Comparison of ENCODE assay signal across 12 cellular contexts in the genomic region with DNA sequence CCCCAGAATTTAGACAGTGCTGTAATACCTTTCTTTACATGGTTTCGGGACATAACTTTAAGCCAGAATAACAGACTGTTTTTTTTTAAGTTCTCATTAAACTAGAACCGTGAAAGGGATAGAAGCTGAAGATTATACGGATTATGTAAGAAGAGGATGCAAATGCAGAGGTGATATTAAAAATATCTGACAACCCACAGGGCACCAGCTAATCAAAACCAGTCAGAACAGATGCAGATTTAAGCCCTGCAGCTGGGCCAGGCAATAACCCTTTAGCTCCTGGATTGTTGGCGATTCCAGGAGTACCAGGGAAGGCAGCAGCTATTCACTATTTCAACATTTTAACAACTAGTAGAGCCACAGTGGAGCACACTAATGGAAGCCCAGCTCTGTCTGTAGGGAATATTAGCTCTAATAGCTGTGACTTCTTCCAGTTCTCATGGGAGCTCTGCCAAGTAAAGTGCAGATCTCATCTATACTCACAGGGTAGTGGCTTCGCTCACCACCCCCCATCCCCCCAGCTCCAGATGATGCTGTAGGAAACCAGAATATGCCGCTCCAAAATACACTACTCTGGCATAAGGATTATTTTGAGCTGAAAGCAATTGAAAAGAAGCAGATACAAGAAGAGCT. TPM values are rescaled to one million over a fixed set of nuclear protein-coding genes. Genes with fewer than 3 reads are reported as not detected.
A peak's percentile ranks its signal among the peaks of the same experiment; 100 is the strongest.
DNase-seq lines count a peak whose midpoint lies in the region; ATAC-seq, FAIRE-seq and TF ChIP-seq lines count a peak whose summit lies in the region.
"Had no signal": no experiment of that assay in that cellular context is flagged by ENCODE, and none has a peak within 500 bp of the region (broad histone marks: within the 10 kb centered on the region; RNA-seq: fewer than 3 reads in every experiment).

No MANE protein-coding gene starts in this region.

- H3K9me3 Mint-ChIP-seq in astrocyte (ENCODE audit: unreplicated experiment): no peaks in the 10 kb centered on the region
- H3K9me3 Mint-ChIP-seq: activated CD4-positive, alpha-beta T cell treated with anti-CD3 and anti-CD28 coated beads, Interleukin-2, amount 10 ng/mL, durations not matched to agents 7 days and 5 days had no signal

- H3K9me3 ChIP-seq in A673 (ENCODE audit: low read depth, low read length, poor library complexity, severe bottlenecking): no peaks in the 10 kb centered on the region
- H3K9me3 ChIP-seq in HUES48 (ENCODE audit: control insufficient read depth, insufficient read depth, low read length): no peaks in the 10 kb centered on the region
- H3K9me3 ChIP-seq in astrocyte (ENCODE audit: insufficient read depth, low read depth, low read length): no peaks in the 10 kb centered on the region
- peaks cover 13% of the 10 kb centered on the region for H3K9me3 ChIP-seq in keratinocyte (ENCODE audit: control insufficient read depth, low read depth, low read length)
- H3K9me3 ChIP-seq: gastroesophageal sphincter had no signal

- H3K4me2 ChIP-seq in astrocyte (ENCODE audit: low read length) (peak overlapping the region; percentile 86), keratinocyte (ENCODE audit: control insufficient read depth, extremely low read depth, insufficient read depth, low read depth, low read length) (peak overlapping the region; percentile 41)

- H3K27ac ChIP-seq in A673 (ENCODE audit: low read depth, low read length, poor library complexity, severe bottlenecking) (peak overlapping the region; percentile 57), HUES48 (ENCODE audit: low read depth, low read length) (peak overlapping the region; percentile 67), astrocyte (ENCODE audit: low read depth, low read length) (peak overlapping the region; percentile 81), keratinocyte (ENCODE audit: control insufficient read depth, insufficient read depth, low read length) (peak overlapping the region; percentile 55)

- TF ChIP-seq CTCF in A673 (conservative IDR thresholded peaks at IDR 0.05; ENCODE audit: low read depth, low read length): no peak
- TF ChIP-seq CTCF in astrocyte (IDR thresholded peaks at IDR 0.05; ENCODE audit: insufficient read depth, low read depth, low read length): no peak
- TF ChIP-seq CTCF in keratinocyte (optimal IDR thresholded peaks at IDR 0.05 in 1 of 3, IDR thresholded peaks at IDR 0.05 in 1 of 3, conservative IDR thresholded peaks at IDR 0.05 in 1 of 3; ENCODE audit: extremely low read depth in 1 of 3, insufficient read depth in 2 of 3, low read length in 3 of 3): no peak

- peaks cover 21% of the 10 kb centered on the region for H4K20me1 ChIP-seq in astrocyte (ENCODE audit: insufficient read depth, low read length)
- H4K20me1 ChIP-seq in keratinocyte (ENCODE audit: control insufficient read depth, extremely low read depth, insufficient read depth, low read length): no peaks in the 10 kb centered on the region

- peaks cover 8% of the 10 kb centered on the region for H3K36me3 Mint-ChIP-seq in astrocyte (ENCODE audit: low read depth, unreplicated experiment)
- H3K36me3 Mint-ChIP-seq: CD4-positive, CD25-positive, alpha-beta regulatory T cell had no signal

- H3K27me3 ChIP-seq in A673 (replicated peaks; ENCODE audit: insufficient read depth, low read depth, low read length, poor library complexity) (no peaks in the 10 kb centered on the region), HUES48 (ENCODE audit: control insufficient read depth, insufficient read depth, low read length) (peaks cover 96% of the 10 kb centered on the region), astrocyte (ENCODE audit: insufficient read depth, low read length) (no peaks in the 10 kb centered on the region), keratinocyte (ENCODE audit: control insufficient read depth, extremely low read depth, insufficient read depth, low read length) (no peaks in the 10 kb centered on the region)
- H3K27me3 ChIP-seq: gastroesophageal sphincter had no signal

- ATAC-seq in GM21737 (IDR thresholded peaks at IDR 0.05; ENCODE audit: unreplicated experiment): no peak
- ATAC-seq: gastroesophageal sphincter had no signal

- peak overlapping the region; percentile 75 for H3K4me3 Mint-ChIP-seq in astrocyte (ENCODE audit: unreplicated experiment)
- H3K4me3 Mint-ChIP-seq: activated CD4-positive, alpha-beta T cell treated with anti-CD3 and anti-CD28 coated beads, Interleukin-2, amount 10 ng/mL, durations not matched to agents 7 days and 5 days; CD4-positive, CD25-positive, alpha-beta regulatory T cell had no signal

- H3K27ac Mint-ChIP-seq in astrocyte (ENCODE audit: unreplicated experiment): peak overlapping the region; percentile 91
- H3K27ac Mint-ChIP-seq: activated CD4-positive, alpha-beta T cell treated with anti-CD3 and anti-CD28 coated beads, Interleukin-2, amount 10 ng/mL, durations not matched to agents 7 days and 5 days; CD4-positive, CD25-positive, alpha-beta regulatory T cell had no signal

- H3K4me3 ChIP-seq in A673 (ENCODE audit: low read depth, low read length, poor library complexity, severe bottlenecking) (peak overlapping the region; percentile 26), HUES48 (ENCODE audit: low read depth, low read length) (no peak overlapping the region), astrocyte (ENCODE audit: insufficient read depth, low read depth, low read length) (peak overlapping the region; percentile 40), keratinocyte (ENCODE audit: control insufficient read depth in 2 of 3, extremely low read depth in 1 of 3, insufficient read depth in 2 of 3, low read depth in 1 of 3, low read length in 3 of 3) (peak overlapping the region in 2 of 3 experiments; percentile 0 to 6)
- H3K4me3 ChIP-seq: gastroesophageal sphincter had no signal

- peaks cover 49% of the 10 kb centered on the region for H3K79me2 ChIP-seq in astrocyte (ENCODE audit: insufficient read depth, low read length)
- H3K79me2 ChIP-seq in keratinocyte (ENCODE audit: control insufficient read depth, insufficient read depth, low read length): peaks cover 58% of the 10 kb centered on the region

- POLR2A ChIA-PET in A673 (lab: Charles Lee; ENCODE audit: low non-redundant PET): no interaction called here

- DNase-seq in A673 (ENCODE audit: low spot score) (peak; percentile 65), astrocyte (ENCODE audit: low read depth) (peak; percentile 53), keratinocyte (ENCODE audit: low read depth, low spot score) (no peak), NCI-H526 treated with DMSO at 0.1 percent for 48 hours (lab: John Stamatoyannopoulos, UW) (no peak), SIG-M5 (lab: John Stamatoyannopoulos, UW) (no peak), SW480 (ENCODE audit: low spot score) (no peak)
- DNase-seq: activated CD4-positive, alpha-beta T cell treated with anti-CD3 and anti-CD28 coated beads, Interleukin-2, amount 10 ng/mL, durations not matched to agents 7 days and 5 days; CD4-positive, CD25-positive, alpha-beta regulatory T cell; MM.1S had no signal

- H3K4me1 ChIP-seq in A673 (ENCODE audit: insufficient read depth, low read length, poor library complexity, severe bottlenecking) (peaks cover 40% of the 10 kb centered on the region), HUES48 (ENCODE audit: control insufficient read depth, insufficient read depth, low read length) (peaks cover 44% of the 10 kb centered on the region), astrocyte (ENCODE audit: insufficient read depth, low read length) (peaks cover 45% of the 10 kb centered on the region), keratinocyte (ENCODE audit: control insufficient read depth, extremely low read depth, insufficient read depth, low read length) (peaks cover 47% of the 10 kb centered on the region)

- FAIRE-seq in astrocyte (lab: Jason Lieb, UNC) (no peak), keratinocyte (lab: Jason Lieb, UNC) (peak; percentile 70)

- CTCF ChIA-PET in A673 (lab: Charles Lee): interaction anchor here (1.1 kb wide), 1 partner anchor 46 kb away, joined by 3 read pairs; no protein-coding TSS in a partner anchor

- H3K9ac ChIP-seq in HUES48 (ENCODE audit: low read depth, low read length) (no peak overlapping the region), astrocyte (ENCODE audit: low read length) (peak overlapping the region; percentile 73), keratinocyte (ENCODE audit: control insufficient read depth, extremely low read depth, insufficient read depth, low read length) (peak overlapping the region; percentile 23)

- dilution Hi-C loops in keratinocyte (cut with MboI; ENCODE audit: extremely low pct_ligation_motif_present, low sequenced_read_pairs): no loop called here

- no peaks in the 10 kb centered on the region for H3K9me1 ChIP-seq in keratinocyte (ENCODE audit: control insufficient read depth, extremely low read depth, insufficient read depth, low read length)

- no peaks in the 10 kb centered on the region for H3K36me3 ChIP-seq in A673 (ENCODE audit: insufficient read depth, low read length, poor library complexity, severe bottlenecking)
- no peaks in the 10 kb centered on the region for H3K36me3 ChIP-seq in HUES48 (ENCODE audit: control insufficient read depth, insufficient read depth, low read length)
- H3K36me3 ChIP-seq in astrocyte (ENCODE audit: insufficient read depth, low read length): no peaks in the 10 kb centered on the region
- H3K36me3 ChIP-seq in keratinocyte (ENCODE audit: control insufficient read depth in 2 of 2, extremely low read depth in 1 of 2, insufficient read depth in 2 of 2, low read length in 2 of 2): peaks cover 0 to under 1% of the 10 kb centered on the region in 2 experiments
- H3K36me3 ChIP-seq: gastroesophageal sphincter had no signal

- H3K4me1 Mint-ChIP-seq in astrocyte (ENCODE audit: low read depth, unreplicated experiment): peaks cover 78% of the 10 kb centered on the region
- H3K4me1 Mint-ChIP-seq: activated CD4-positive, alpha-beta T cell treated with anti-CD3 and anti-CD28 coated beads, Interleukin-2, amount 10 ng/mL, durations not matched to agents 7 days and 5 days; CD4-positive, CD25-positive, alpha-beta regulatory T cell had no signal

- intact Hi-C loops in A673 (cut with micrococcal nuclease; ENCODE audit: unreplicated experiment): no loop called here

- no peaks in the 10 kb centered on the region for H3K27me3 Mint-ChIP-seq in astrocyte (ENCODE audit: low read depth, unreplicated experiment)

- H2AFZ ChIP-seq in astrocyte (ENCODE audit: low read depth, low read length): peak overlapping the region; percentile 6
- no peak overlapping the region for H2AFZ ChIP-seq in keratinocyte (ENCODE audit: control insufficient read depth, low read length)

- no TSS peak for BruUV-seq in A673 (replicated peaks; lab: Mats Ljungman, UMichigan)

RNA-seq across cellular contexts. Expression of gene SCD5, which starts 13.9 kb away (rescaled TPM):
- total RNA-seq in A673 (2021) (15.8 and 17.9 TPM in 2 replicates), astrocyte (61.7 and 63.1 TPM in 2 replicates)
- 33.5 to 42.5 TPM (median 39.4 TPM) in 3 replicates for polyA plus RNA-seq in keratinocyte
- polyA plus RNA-seq in keratinocyte (2011; ENCODE audit: low read depth): 24.7 TPM
- polyA plus RNA-seq in keratinocyte (2011; cell fraction: cytosol; rRNA removed): 48.7 and 54.0 TPM in 2 replicates
- polyA plus RNA-seq in keratinocyte (2011; cell fraction: nucleus; rRNA removed): 65.6 and 67.8 TPM in 2 replicates
- polyA plus RNA-seq in keratinocyte (2012; ENCODE audit: low replicate concordance): 25.2 and 47.0 TPM in 2 replicates
- polyA minus RNA-seq in keratinocyte: 34.9 to 59.8 TPM (median 42.4 TPM) in 3 replicates
- 71.9 TPM for polyA minus RNA-seq in keratinocyte (2011; cell fraction: cytosol; rRNA and poly(A)+ RNA removed)
- 57.8 and 79.8 TPM in 2 replicates for polyA minus RNA-seq in keratinocyte (2011; cell fraction: nucleus; rRNA and poly(A)+ RNA removed)

Comparison
In these comparisons a context has a peak if more than half of its experiments do, and no peak if none do; other contexts are left out.
1. DNase-seq: peak in A673 (single experiment) and astrocyte (single experiment); none in keratinocyte (single experiment), NCI-H526 treated with DMSO at 0.1 percent for 48 hours (single experiment), SIG-M5 (single experiment) and SW480 (single experiment).
2. Peak in every context shown above with its lines, with median percentiles within 50 percentile points of each other: H3K27ac ChIP-seq.